3 cellular contexts compared by ENCODE assay signal in genomic region chr6:43652822-43653221, GRCh38.
TF ChIP-seq lines count a peak whose summit lies in the region.

No MANE protein-coding gene starts in this region.

TF ChIP-seq in HEK293, 187 proteins besides CTCF, POLR2A, EP300 and RAD21:
- TF ChIP-seq ZNF121 (tag by site-specific recombination; IDR thresholded peaks at IDR 0.05): peak; percentile 81; the same call in 1 of the 2 replicates
TF ChIP-seq in HEK293: peak in this region for 1; not testable (repeated sequence) for 186.

TF ChIP-seq in K562, 482 proteins besides CTCF, POLR2A, EP300 and RAD21:
- TF ChIP-seq ZNF121 (CRISPR knock-in tag; conservative IDR thresholded peaks at IDR 0.05) (peak; percentile 93), BCOR (IDR thresholded peaks at IDR 0.05) (peak; percentile 47; the same call in 1 of the 2 replicates)
TF ChIP-seq in K562: peak in this region for 2; not testable (repeated sequence) for 480.

TF ChIP-seq in HepG2, 621 proteins besides CTCF, POLR2A, EP300 and RAD21:
- TF ChIP-seq, protein P1, sequence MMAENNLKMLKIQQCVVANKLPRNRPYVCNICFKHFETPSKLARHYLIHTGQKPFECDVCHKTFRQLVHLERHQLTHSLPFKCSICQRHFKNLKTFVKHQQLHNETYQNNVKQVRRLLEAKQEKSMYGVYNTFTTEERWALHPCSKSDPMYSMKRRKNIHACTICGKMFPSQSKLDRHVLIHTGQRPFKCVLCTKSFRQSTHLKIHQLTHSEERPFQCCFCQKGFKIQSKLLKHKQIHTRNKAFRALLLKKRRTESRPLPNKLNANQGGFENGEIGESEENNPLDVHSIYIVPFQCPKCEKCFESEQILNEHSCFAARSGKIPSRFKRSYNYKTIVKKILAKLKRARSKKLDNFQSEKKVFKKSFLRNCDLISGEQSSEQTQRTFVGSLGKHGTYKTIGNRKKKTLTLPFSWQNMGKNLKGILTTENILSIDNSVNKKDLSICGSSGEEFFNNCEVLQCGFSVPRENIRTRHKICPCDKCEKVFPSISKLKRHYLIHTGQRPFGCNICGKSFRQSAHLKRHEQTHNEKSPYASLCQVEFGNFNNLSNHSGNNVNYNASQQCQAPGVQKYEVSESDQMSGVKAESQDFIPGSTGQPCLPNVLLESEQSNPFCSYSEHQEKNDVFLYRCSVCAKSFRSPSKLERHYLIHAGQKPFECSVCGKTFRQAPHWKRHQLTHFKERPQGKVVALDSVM (CRISPR knock-in tag; IDR thresholded peaks at IDR 0.05): 0 out of 2 replicates have a peak, but pooled peaks have one; percentile 27
